ENCODE assay signal across 30 cellular contexts in genomic region chr5:168449166-168449565, GRCh38. TPM values are rescaled to one million over a fixed set of nuclear protein-coding genes. Genes with fewer than 3 reads are reported as not detected.
DNase-seq lines count a peak whose midpoint lies in the region; ATAC-seq, FAIRE-seq and TF ChIP-seq lines count a peak whose summit lies in the region.
"Had no signal": no experiment of that assay in that cellular context is flagged by ENCODE, and none has a peak within 500 bp of the region (broad histone marks: within the 10 kb centered on the region; RNA-seq: fewer than 3 reads in every experiment).

No MANE protein-coding gene starts in this region.

- ATAC-seq in GM18519 (IDR thresholded peaks at IDR 0.05; ENCODE audit: low FRiP score, unreplicated experiment): no peak
- no peak for ATAC-seq in GM19463 (IDR thresholded peaks at IDR 0.05; ENCODE audit: unreplicated experiment)
- ATAC-seq: activated T-helper 17 cell treated with anti-CD3 and anti-CD28 coated beads, Interleukin-2, amount 50 U/mL, for 72 hours; left colon; stimulated activated naive B cell treated with anti-CD40 and anti-IgM and Interleukin-4, amounts not matched to agents 10 μg/mL and 1 μg/mL and 100 μg/mL, for 72 hours; upper lobe of right lung had no signal

- H3K36me3 Mint-ChIP-seq in brain: peaks cover 11% of the 10 kb centered on the region
- H3K36me3 Mint-ChIP-seq: activated naive CD4-positive, alpha-beta T cell treated with anti-CD3 and anti-CD28 coated beads, Interleukin-2, amount 50 U/mL, for 24 hours; CD4-positive, CD25-positive, alpha-beta regulatory T cell; stimulated activated naive B cell treated with anti-CD40 and anti-IgM and Interleukin-4, amounts not matched to agents 10 μg/mL and 1 μg/mL and 100 μg/mL, for 72 hours had no signal

- no peak for TF ChIP-seq CTCF in 22Rv1 (IDR thresholded peaks at IDR 0.05)
- no peak for TF ChIP-seq CTCF in brain (conservative IDR thresholded peaks at IDR 0.05)
- no peak for TF ChIP-seq CTCF in keratinocyte (optimal IDR thresholded peaks at IDR 0.05 in 1 of 3, IDR thresholded peaks at IDR 0.05 in 1 of 3, conservative IDR thresholded peaks at IDR 0.05 in 1 of 3; ENCODE audit: extremely low read depth in 1 of 3, insufficient read depth in 2 of 3, low read length in 3 of 3)
- TF ChIP-seq CTCF in GM10266 (IDR thresholded peaks at IDR 0.05; ENCODE audit: control insufficient read depth, insufficient read depth, low read depth, missing control alignments): no peak

- H3K36me3 ChIP-seq in keratinocyte (ENCODE audit: control insufficient read depth in 2 of 2, extremely low read depth in 1 of 2, insufficient read depth in 2 of 2, low read length in 2 of 2): peaks cover 15 to 19% of the 10 kb centered on the region in 2 experiments
- H3K36me3 ChIP-seq: SJCRH30 had no signal

- H4K20me1 ChIP-seq in keratinocyte (ENCODE audit: control insufficient read depth, extremely low read depth, insufficient read depth, low read length): no peaks in the 10 kb centered on the region

- H3K4me1 Mint-ChIP-seq in brain: peaks cover 30% of the 10 kb centered on the region
- H3K4me1 Mint-ChIP-seq: activated naive CD4-positive, alpha-beta T cell treated with anti-CD3 and anti-CD28 coated beads, Interleukin-2, amount 50 U/mL, for 24 hours; activated T-helper 17 cell treated with anti-CD3 and anti-CD28 coated beads, Interleukin-2, amount 50 U/mL, for 72 hours; CD4-positive, CD25-positive, alpha-beta regulatory T cell; stimulated activated naive B cell treated with anti-CD40 and anti-IgM and Interleukin-4, amounts not matched to agents 10 μg/mL and 1 μg/mL and 100 μg/mL, for 72 hours had no signal

- H3K79me2 ChIP-seq in keratinocyte (ENCODE audit: control insufficient read depth, insufficient read depth, low read length): no peaks in the 10 kb centered on the region

- dilution Hi-C loops in keratinocyte (cut with MboI; ENCODE audit: extremely low pct_ligation_motif_present, low sequenced_read_pairs): no loop called here

- no peaks in the 10 kb centered on the region for H3K9me1 ChIP-seq in keratinocyte (ENCODE audit: control insufficient read depth, extremely low read depth, insufficient read depth, low read length)

- H3K4me3 Mint-ChIP-seq in brain: no peak overlapping the region
- H3K4me3 Mint-ChIP-seq: activated naive CD4-positive, alpha-beta T cell treated with anti-CD3 and anti-CD28 coated beads, Interleukin-2, amount 50 U/mL, for 24 hours; activated T-helper 17 cell treated with anti-CD3 and anti-CD28 coated beads, Interleukin-2, amount 50 U/mL, for 72 hours; CD4-positive, CD25-positive, alpha-beta regulatory T cell; stimulated activated naive B cell treated with anti-CD40 and anti-IgM and Interleukin-4, amounts not matched to agents 10 μg/mL and 1 μg/mL and 100 μg/mL, for 72 hours had no signal

- peak; percentile 24 for DNase-seq in NCI-H2029 (lab: John Stamatoyannopoulos, UW)
- DNase-seq in keratinocyte (ENCODE audit: low read depth, low spot score): no peak
- no peak for DNase-seq in GM10266 (ENCODE audit: extremely low spot score)
- DNase-seq in ecto neural progenitor cell (ENCODE audit: low spot score): no peak
- DNase-seq: activated CD4-positive, alpha-beta T cell treated with anti-CD3 and anti-CD28 coated beads for 4 hours; amniotic stem cell; CD4-positive, CD25-positive, alpha-beta regulatory T cell; hypothalamus; KBM-7; left colon; MM.1S; NCI-H1105 treated with DMSO at 0.1 percent for 48 hours; NCI-H1930; pancreas; retina; SJCRH30; stimulated activated naive B cell treated with anti-CD40 and anti-IgM and Interleukin-4, amounts not matched to agents 10 μg/mL and 1 μg/mL and 100 μg/mL, for 72 hours; substantia nigra; SW 1271; upper lobe of right lung had no signal

- peaks cover 10% of the 10 kb centered on the region for H3K4me1 ChIP-seq in keratinocyte (ENCODE audit: control insufficient read depth, extremely low read depth, insufficient read depth, low read length)
- H3K4me1 ChIP-seq: pancreas, SJCRH30, upper lobe of right lung had no signal

- H3K27ac ChIP-seq in 22Rv1: peak overlapping the region; percentile 44
- H3K27ac ChIP-seq in keratinocyte (ENCODE audit: control insufficient read depth, insufficient read depth, low read length): no peak overlapping the region
- H3K27ac ChIP-seq: pancreas, SJCRH30, upper lobe of right lung had no signal

- H2AFZ ChIP-seq in keratinocyte (ENCODE audit: control insufficient read depth, low read length): no peak overlapping the region

- no peaks in the 10 kb centered on the region for H3K9me3 ChIP-seq in keratinocyte (ENCODE audit: control insufficient read depth, low read depth, low read length)
- H3K9me3 ChIP-seq: pancreas, SJCRH30, upper lobe of right lung had no signal

- H3K4me3 ChIP-seq in keratinocyte (ENCODE audit: control insufficient read depth in 2 of 3, extremely low read depth in 1 of 3, insufficient read depth in 2 of 3, low read depth in 1 of 3, low read length in 3 of 3): no peak overlapping the region
- H3K4me3 ChIP-seq: pancreas, SJCRH30, skin epidermis, upper lobe of right lung had no signal

- no peak for FAIRE-seq in keratinocyte (lab: Jason Lieb, UNC)
- FAIRE-seq: A204.1, GM19239, H1, pancreas had no signal

- peak overlapping the region in 4 of 5 experiments; percentile 20 to 71 (median 59) for H3K27ac Mint-ChIP-seq in brain
- H3K27ac Mint-ChIP-seq: activated naive CD4-positive, alpha-beta T cell treated with anti-CD3 and anti-CD28 coated beads, Interleukin-2, amount 50 U/mL, for 24 hours; activated T-helper 17 cell treated with anti-CD3 and anti-CD28 coated beads, Interleukin-2, amount 50 U/mL, for 72 hours; CD4-positive, CD25-positive, alpha-beta regulatory T cell; stimulated activated naive B cell treated with anti-CD40 and anti-IgM and Interleukin-4, amounts not matched to agents 10 μg/mL and 1 μg/mL and 100 μg/mL, for 72 hours had no signal

- H3K9me3 Mint-ChIP-seq in brain: peaks cover 0 to 3% (median 0%) of the 10 kb centered on the region in 5 experiments
- H3K9me3 Mint-ChIP-seq: activated naive CD4-positive, alpha-beta T cell treated with anti-CD3 and anti-CD28 coated beads, Interleukin-2, amount 50 U/mL, for 24 hours; activated T-helper 17 cell treated with anti-CD3 and anti-CD28 coated beads, Interleukin-2, amount 50 U/mL, for 72 hours; CD4-positive, CD25-positive, alpha-beta regulatory T cell; stimulated activated naive B cell treated with anti-CD40 and anti-IgM and Interleukin-4, amounts not matched to agents 10 μg/mL and 1 μg/mL and 100 μg/mL, for 72 hours had no signal

- no peaks in the 10 kb centered on the region for H3K27me3 ChIP-seq in keratinocyte (ENCODE audit: control insufficient read depth, extremely low read depth, insufficient read depth, low read length)
- H3K27me3 ChIP-seq: pancreas, SJCRH30, upper lobe of right lung had no signal

- H3K27me3 Mint-ChIP-seq in brain: no peaks in the 10 kb centered on the region
- H3K27me3 Mint-ChIP-seq: activated T-helper 17 cell treated with anti-CD3 and anti-CD28 coated beads, Interleukin-2, amount 50 U/mL, for 72 hours; CD4-positive, CD25-positive, alpha-beta regulatory T cell; stimulated activated naive B cell treated with anti-CD40 and anti-IgM and Interleukin-4, amounts not matched to agents 10 μg/mL and 1 μg/mL and 100 μg/mL, for 72 hours had no signal

- H3K9ac ChIP-seq in keratinocyte (ENCODE audit: control insufficient read depth, extremely low read depth, insufficient read depth, low read length): no peak overlapping the region

- H3K4me2 ChIP-seq in keratinocyte (ENCODE audit: control insufficient read depth, extremely low read depth, insufficient read depth, low read depth, low read length): peak overlapping the region; percentile 56

RNA-seq across cellular contexts. Expression of gene RARS1, which starts 37.1 kb away (rescaled TPM):
- polyA plus RNA-seq in brain (ENCODE audit: insufficient read depth, low read depth, low replicate concordance): 19.6 TPM
- polyA plus RNA-seq in keratinocyte: 78.0 to 128 TPM (median 84.3 TPM) in 3 replicates
- polyA plus RNA-seq in keratinocyte (2011; ENCODE audit: low read depth): 60.9 TPM
- polyA plus RNA-seq in keratinocyte (2011; cell fraction: cytosol; rRNA removed): 76.3 and 134 TPM in 2 replicates
- 101 and 145 TPM in 2 replicates for polyA plus RNA-seq in keratinocyte (2011; cell fraction: nucleus; rRNA removed)
- 63.2 and 92.0 TPM in 2 replicates for polyA plus RNA-seq in keratinocyte (2012; ENCODE audit: low replicate concordance)
- 10.6 to 81.2 TPM (median 35.9 TPM) in 3 replicates for polyA minus RNA-seq in keratinocyte
- polyA minus RNA-seq in keratinocyte (2011; cell fraction: cytosol; rRNA and poly(A)+ RNA removed): 43.5 TPM
- polyA minus RNA-seq in keratinocyte (2011; cell fraction: nucleus; rRNA and poly(A)+ RNA removed): 30.3 and 62.0 TPM in 2 replicates
